Comparison of ENCODE assay signal across 8 cellular contexts in genomic region chr11:93784935-93785360, GRCh38. TPM values are rescaled to one million over a fixed set of nuclear protein-coding genes. Genes with fewer than 3 reads are reported as not detected.
DNase-seq lines count a peak whose midpoint lies in the region; ATAC-seq and TF ChIP-seq lines count a peak whose summit lies in the region.

No MANE protein-coding gene starts in this region.

- intact Hi-C loops in CD8-positive, alpha-beta T cell (cut with DNase I, micrococcal nuclease), result loop anchor here (1.0 to 10.0 kb wide), 9 partner anchors 13 to 1280 kb away; partner anchors contain the start of genes C11orf54 (in 2 of the 2), CWC15 (in 2 of the 2), KDM4D (in 2 of the 2) and TAF1D (in 2 of the 2)
- intact Hi-C loops in heart left ventricle (cut with DNase I), result loop anchor here in 9 of 10 donors (1.0 to 5.0 kb wide), 2 partner anchors 43 to 44 kb away; partner anchors contain the start of genes C11orf54 (in 9 of the 9) and TAF1D (in 9 of the 9)
- intact Hi-C loops in gastrocnemius medialis (cut with DNase I; ENCODE audit: low total_unique reads), result loop anchor here (1.0 to 5.0 kb wide), 3 partner anchors 44 to 1188 kb away; partner anchors contain the start of genes C11orf54, CEP295, CWC15 and KDM4D
- intact Hi-C loops in sciatic nerve (cut with DNase I), result no loop called here

- H3K27ac ChIP-seq in CD8-positive, alpha-beta T cell (ENCODE audit: low read depth, low read length), result peak overlapping the region; percentile 96
- H3K27ac ChIP-seq in heart left ventricle (peak overlapping the region; percentile 84 to 98 (median 95)), gastrocnemius medialis (peak overlapping the region; percentile 91 to 94 (median 94))

- POLR2A ChIA-PET in CD8-positive, alpha-beta T cell (lab: Charles Lee), result interaction anchor here (5.9 kb wide), 1 partner anchor 45 kb away, joined by 78 read pairs; the partner anchor contains the start of genes C11orf54 and TAF1D

- no peak for TF ChIP-seq CTCF in CD8-positive, alpha-beta T cell (IDR thresholded peaks at IDR 0.05)
- TF ChIP-seq CTCF in WI38 (IDR thresholded peaks at IDR 0.05; ENCODE audit: low read depth, low read length) (no peak), heart left ventricle (IDR thresholded peaks at IDR 0.05) (no peak), gastrocnemius medialis (IDR thresholded peaks at IDR 0.05 in 4 of 5, conservative IDR thresholded peaks at IDR 0.05 in 1 of 5) (no peak)

- CTCF ChIA-PET in CD8-positive, alpha-beta T cell (lab: Charles Lee), result no interaction called here

- no peak for TF ChIP-seq POLR2A in heart left ventricle (IDR thresholded peaks at IDR 0.05)
- TF ChIP-seq POLR2A in gastrocnemius medialis (IDR thresholded peaks at IDR 0.05), result no peak

- 0 to 1% (median 0%) methylated on average over 12 to 13 of the region's 13 CpGs for WGBS in heart left ventricle, 4 donors

- H3K4me3 Mint-ChIP-seq in CD8-positive, alpha-beta T cell, result peak overlapping the region; percentile 96

- peak; percentile 4 for ATAC-seq in CD8-positive, alpha-beta T cell
- ATAC-seq in HG03196 (IDR thresholded peaks at IDR 0.05; ENCODE audit: unreplicated experiment) (peak; percentile 19), heart left ventricle (peak in 1 of 4 donors; percentile 2), gastrocnemius medialis (no peak), sciatic nerve (no peak)

- H3K9me3 Mint-ChIP-seq in CD8-positive, alpha-beta T cell, result no peaks in the 10 kb centered on the region

- peaks cover 8% of the 10 kb centered on the region for H3K36me3 ChIP-seq in CD8-positive, alpha-beta T cell (ENCODE audit: insufficient read depth, low read length)
- H3K36me3 ChIP-seq in heart left ventricle, result peaks cover 0 to 34% (median 20%) of the 10 kb centered on the region in 9 donors
- H3K36me3 ChIP-seq in gastrocnemius medialis, result peaks cover 0 to 15% of the 10 kb centered on the region in 2 donors

- peaks cover 43% of the 10 kb centered on the region for H3K4me1 Mint-ChIP-seq in CD8-positive, alpha-beta T cell (ENCODE audit: low read depth)

- peaks cover 42% of the 10 kb centered on the region for H3K36me3 Mint-ChIP-seq in CD8-positive, alpha-beta T cell

- no peaks in the 10 kb centered on the region for H3K27me3 ChIP-seq in CD8-positive, alpha-beta T cell (ENCODE audit: insufficient read depth, low read length)
- H3K27me3 ChIP-seq in heart left ventricle, result no peaks in the 10 kb centered on the region
- no peaks in the 10 kb centered on the region for H3K27me3 ChIP-seq in gastrocnemius medialis

- H3K4me1 ChIP-seq in CD8-positive, alpha-beta T cell (ENCODE audit: insufficient read depth, low read length), result peaks cover 28% of the 10 kb centered on the region
- H3K4me1 ChIP-seq in heart left ventricle, result peaks cover 0 to 36% (median 30%) of the 10 kb centered on the region in 12 donors
- H3K4me1 ChIP-seq in gastrocnemius medialis, result peaks cover 27 to 35% of the 10 kb centered on the region in 2 donors

- in situ Hi-C loops in gastrocnemius medialis (cut with MboI; ENCODE audit: low sequenced_read_pairs in 4 of 4), result loop anchor here in 2 of 4 donors (25.0 kb wide), 1 partner anchor 702 kb away; the partner anchor contains the start of genes ANKRD49 (in 2 of the 2) and MRE11 (in 2 of the 2)

- peak overlapping the region; percentile 99 for H3K4me3 ChIP-seq in CD8-positive, alpha-beta T cell (ENCODE audit: low read depth, low read length)
- H3K4me3 ChIP-seq in WI38 (ENCODE audit: low read depth, low read length) (peak overlapping the region; percentile 85), heart left ventricle (peak overlapping the region; percentile 75 to 98 (median 88)), gastrocnemius medialis (peak overlapping the region; percentile 73 to 98 (median 91))

- H3K27me3 Mint-ChIP-seq in CD8-positive, alpha-beta T cell (ENCODE audit: low read depth), result no peaks in the 10 kb centered on the region

- peak overlapping the region; percentile 94 for H3K27ac Mint-ChIP-seq in CD8-positive, alpha-beta T cell

- peak in 1 of 7 experiments; percentile 2 for DNase-seq in CD8-positive, alpha-beta T cell
- peak; percentile 8 for DNase-seq in GM19240 (ENCODE audit: insufficient read length, low spot score)
- no peak for DNase-seq in heart left ventricle
- no peak for DNase-seq in gastrocnemius medialis
- DNase-seq in sciatic nerve (ENCODE audit: low spot score), result no peak
- no peak for DNase-seq in NCI-H2081 treated with DMSO at 0.1 percent for 48 hours (lab: John Stamatoyannopoulos, UW)

- H3K9me3 ChIP-seq in CD8-positive, alpha-beta T cell (ENCODE audit: low read length), result no peaks in the 10 kb centered on the region
- no peaks in the 10 kb centered on the region for H3K9me3 ChIP-seq in heart left ventricle
- no peaks in the 10 kb centered on the region for H3K9me3 ChIP-seq in gastrocnemius medialis

RNA-seq across cellular contexts. Expression of gene MED17, which starts 0.9 kb away (rescaled TPM):
- 10 to 100 TPM; 63.7 to 65.9 TPM for total RNA-seq in CD8-positive, alpha-beta T cell
- total RNA-seq in heart left ventricle, result 10 to 100 TPM; 14.6 to 28.6 (median 16.1) TPM
- polyA plus RNA-seq in heart left ventricle, result 10 to 100 TPM in 1 of 2 donors, 1 to 10 TPM in 1; 9.2 to 18.1 TPM
- 10 to 100 TPM; 12.3 to 14.0 (median 13.4) TPM for total RNA-seq in gastrocnemius medialis
- 29.0 TPM for total RNA-seq in sciatic nerve

RNA-seq across cellular contexts. Expression of gene C11orf54, which starts 43.5 kb away (rescaled TPM):
- total RNA-seq in CD8-positive, alpha-beta T cell, result 1 to 10 TPM; 7.7 to 9.4 TPM
- total RNA-seq in heart left ventricle, result 10 to 100 TPM; 23.7 to 46.2 (median 28.6) TPM
- polyA plus RNA-seq in heart left ventricle, result 10 to 100 TPM; 17.2 to 22.6 TPM
- total RNA-seq in gastrocnemius medialis, result 10 to 100 TPM; 33.3 to 71.0 (median 42.0) TPM
- 38.2 TPM for total RNA-seq in sciatic nerve

RNA-seq across cellular contexts. Expression of gene TAF1D, which starts 43.7 kb away (rescaled TPM):
- total RNA-seq in CD8-positive, alpha-beta T cell, result 100 to 1,000 TPM; 167 to 190 TPM
- total RNA-seq in heart left ventricle (10 to 100 TPM; 17.0 to 52.5 (median 36.7) TPM), gastrocnemius medialis (10 to 100 TPM; 42.6 to 85.5 (median 55.0) TPM), sciatic nerve (121 TPM)
- polyA plus RNA-seq in heart left ventricle, result 10 to 100 TPM; 46.3 to 57.6 TPM

Comparison
In these comparisons a context has a peak if more than half of its experiments do, and no peak if none do; other contexts are left out.
1. ATAC-seq: peak in CD8-positive, alpha-beta T cell (single experiment) and HG03196 (single experiment); none in gastrocnemius medialis (0 of 2) and sciatic nerve (single experiment).
2. Peak in every context shown above with its lines, with median percentiles within 50 percentile points of each other: H3K27ac ChIP-seq and H3K4me3 ChIP-seq.